Comparison of ENCODE assay signal across 24 cellular contexts in the genomic region with DNA sequence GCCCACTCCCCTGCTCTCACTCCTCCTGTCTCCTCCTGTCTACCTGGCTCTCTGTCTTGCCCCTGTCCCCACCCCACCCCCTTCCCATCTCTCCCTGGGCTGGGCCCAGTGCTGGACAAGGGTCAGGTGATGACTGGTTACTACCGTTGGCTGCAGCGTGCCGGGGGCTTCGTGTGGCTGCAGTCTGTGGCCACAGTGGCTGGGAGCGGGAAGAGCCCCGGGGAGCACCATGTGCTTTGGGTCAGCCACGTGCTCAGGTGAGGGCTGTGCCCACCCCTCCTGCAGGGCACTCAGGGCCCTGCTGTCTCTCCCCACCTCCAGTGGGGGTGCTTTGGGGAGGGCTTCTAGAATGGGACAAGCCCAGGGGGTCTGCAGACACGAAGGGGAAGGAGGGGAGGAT. TPM values are rescaled to one million over a fixed set of nuclear protein-coding genes. Genes with fewer than 3 reads are reported as not detected.
"Had no signal": no experiment of that assay in that cellular context is flagged by ENCODE, and none has a peak within 500 bp of the region (broad histone marks: within the 10 kb centered on the region; RNA-seq: fewer than 3 reads in every experiment).

No MANE protein-coding gene starts in this region.

- H3K27ac ChIP-seq: brain microvascular endothelial cell, cardiac muscle cell, SK-N-MC, VCaP had no signal

- H3K9me3 Mint-ChIP-seq: activated CD4-positive, alpha-beta memory T cell treated with anti-CD3 and anti-CD28 coated beads for 36 hours; activated CD4-positive, alpha-beta T cell treated with anti-CD3 and anti-CD28 coated beads, Interleukin-2, amount 10 ng/mL, durations not matched to agents 7 days and 5 days; activated naive CD4-positive, alpha-beta T cell treated with anti-CD3 and anti-CD28 coated beads, Interleukin-2, amount 10 ng/mL, durations not matched to agents 7 days and 5 days; activated naive CD8-positive, alpha-beta T cell treated with anti-CD3 and anti-CD28 coated beads for 36 hours; activated T-cell treated with anti-CD3 and anti-CD28 coated beads, Interleukin-2, amount 50 U/mL, for 4 hours; T-cell had no signal

- H3K4me3 Mint-ChIP-seq: activated CD4-positive, alpha-beta memory T cell treated with anti-CD3 and anti-CD28 coated beads for 36 hours; activated CD4-positive, alpha-beta T cell treated with anti-CD3 and anti-CD28 coated beads, Interleukin-2, amount 10 ng/mL, durations not matched to agents 7 days and 5 days; activated naive CD4-positive, alpha-beta T cell treated with anti-CD3 and anti-CD28 coated beads, Interleukin-2, amount 10 ng/mL, durations not matched to agents 7 days and 5 days; activated naive CD8-positive, alpha-beta T cell treated with anti-CD3 and anti-CD28 coated beads for 36 hours; activated T-cell treated with anti-CD3 and anti-CD28 coated beads, Interleukin-2, amount 50 U/mL, for 4 hours; T-cell had no signal

- FAIRE-seq: RCC 7860, TTC549 had no signal

- DNase-seq: activated CD4-positive, alpha-beta memory T cell treated with anti-CD3 and anti-CD28 coated beads for 36 hours; activated CD4-positive, alpha-beta T cell treated with anti-CD3 and anti-CD28 coated beads, Interleukin-2, amount 10 ng/mL, durations not matched to agents 7 days and 5 days; activated CD4-positive, CD25-positive, alpha-beta regulatory T cell; activated CD8-positive, alpha-beta memory T cell treated with anti-CD3 and anti-CD28 coated beads for 24 hours; activated gamma-delta T cell treated with Interleukin-2 at 50 U/mL for 16 hours; activated naive CD4-positive, alpha-beta T cell treated with anti-CD3 and anti-CD28 coated beads, Interleukin-2, amount 10 ng/mL, durations not matched to agents 7 days and 5 days; activated naive CD8-positive, alpha-beta T cell treated with anti-CD3 and anti-CD28 coated beads for 36 hours; activated T-cell treated with anti-CD3 and anti-CD28 coated beads, Interleukin-2, amount 50 U/mL, for 4 hours; brain microvascular endothelial cell; Kasumi-1; NCI-H1048; NCI-H146; NCI-H187 treated with DMSO at 0.1 percent for 48 hours; NCI-H2081 treated with DMSO at 0.1 percent for 48 hours; NCI-H446; NCI-H524; T-cell; T-helper 2 cell; T1000 had no signal

- ATAC-seq: activated T-cell treated with anti-CD3 and anti-CD28 coated beads, Interleukin-2, amount 50 U/mL, for 4 hours; T-cell had no signal

- H3K36me3 Mint-ChIP-seq: activated CD4-positive, alpha-beta memory T cell treated with anti-CD3 and anti-CD28 coated beads for 36 hours; activated naive CD4-positive, alpha-beta T cell treated with anti-CD3 and anti-CD28 coated beads, Interleukin-2, amount 10 ng/mL, durations not matched to agents 7 days and 5 days; activated naive CD8-positive, alpha-beta T cell treated with anti-CD3 and anti-CD28 coated beads for 36 hours; T-cell had no signal

- H3K36me3 ChIP-seq: brain microvascular endothelial cell, cardiac muscle cell had no signal

- H3K4me3 ChIP-seq: cardiac muscle cell, SK-N-MC had no signal

- H3K27ac Mint-ChIP-seq: activated CD4-positive, alpha-beta memory T cell treated with anti-CD3 and anti-CD28 coated beads for 36 hours; activated CD4-positive, alpha-beta T cell treated with anti-CD3 and anti-CD28 coated beads, Interleukin-2, amount 10 ng/mL, durations not matched to agents 7 days and 5 days; activated naive CD4-positive, alpha-beta T cell treated with anti-CD3 and anti-CD28 coated beads, Interleukin-2, amount 10 ng/mL, durations not matched to agents 7 days and 5 days; activated naive CD8-positive, alpha-beta T cell treated with anti-CD3 and anti-CD28 coated beads for 36 hours; T-cell had no signal

RNA-seq across cellular contexts. Expression of a gene that starts 21.2 kb away (rescaled TPM):
- total RNA-seq: activated CD4-positive, alpha-beta memory T cell treated with anti-CD3 and anti-CD28 coated beads for 36 hours; activated CD4-positive, alpha-beta T cell treated with anti-CD3 and anti-CD28 coated beads, Interleukin-2, amount 10 ng/mL, durations not matched to agents 7 days and 5 days had no signal
